In the genomic region with DNA sequence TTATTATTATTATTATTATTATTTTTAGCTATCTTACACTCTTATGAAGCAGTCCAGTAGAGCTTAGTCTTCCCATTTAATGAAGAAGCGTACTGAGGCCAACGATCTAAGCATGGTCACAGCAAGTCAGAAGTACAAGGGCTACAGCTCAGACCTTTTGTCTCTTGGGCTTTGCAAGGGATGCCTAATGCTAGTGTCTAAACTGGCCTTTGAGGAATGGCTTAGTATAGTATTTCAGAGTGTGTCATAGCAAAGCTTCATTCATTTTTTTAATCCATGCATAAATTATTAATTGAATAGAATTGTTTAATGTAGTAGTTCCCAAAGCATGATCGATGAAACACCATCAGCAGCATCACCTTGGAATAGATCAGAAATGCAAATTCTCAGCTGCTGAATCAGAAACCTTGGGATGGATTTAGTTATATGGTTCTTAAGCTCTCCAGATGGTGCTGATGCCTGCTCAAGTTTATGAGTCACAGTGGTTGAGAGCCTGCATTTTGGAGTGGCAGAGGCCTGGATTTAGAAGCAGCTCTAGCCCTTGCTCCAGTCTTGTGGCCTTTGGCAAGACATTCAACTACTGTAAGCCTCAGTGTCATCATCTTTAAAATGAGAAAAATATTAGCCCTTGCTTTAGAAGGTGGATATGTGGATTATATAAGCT, we compare ENCODE assay signal across 18 cellular contexts. TPM values are rescaled to one million over a fixed set of nuclear protein-coding genes. Genes with fewer than 3 reads are reported as not detected.
A peak's percentile ranks its signal among the peaks of the same experiment; 100 is the strongest.
DNase-seq lines count a peak whose midpoint lies in the region; ATAC-seq and TF ChIP-seq lines count a peak whose summit lies in the region.
"Had no signal": no experiment of that assay in that cellular context is flagged by ENCODE, and none has a peak within 500 bp of the region (broad histone marks: within the 10 kb centered on the region; RNA-seq: fewer than 3 reads in every experiment).

No MANE protein-coding gene starts in this region.

- H3K27ac ChIP-seq in brain microvascular endothelial cell (no peak overlapping the region), mesenchymal stem cell (ENCODE audit: low read length, poor library complexity, severe bottlenecking) (no peak overlapping the region), trophoblast cell (ENCODE audit: low read depth, low read length) (no peak overlapping the region)
- H3K27ac ChIP-seq: gastrocnemius medialis, right lobe of liver had no signal

- TF ChIP-seq CTCF in brain microvascular endothelial cell (IDR thresholded peaks at IDR 0.05; ENCODE audit: low read depth, low read length, missing control alignments) (no peak), mesothelial cell of epicardium (IDR thresholded peaks at IDR 0.05; ENCODE audit: unreplicated experiment) (no peak)

- no peak overlapping the region for H3K14ac ChIP-seq in mesenchymal stem cell (ENCODE audit: low read length in 2 of 2)
- H3K14ac ChIP-seq in trophoblast cell (ENCODE audit: low read length) = no peak overlapping the region

- H4K8ac ChIP-seq in mesenchymal stem cell (ENCODE audit: low read length) (no peak overlapping the region), trophoblast cell (ENCODE audit: low read depth, low read length) (no peak overlapping the region)

- H3K27ac Mint-ChIP-seq in mesothelial cell of epicardium = no peak overlapping the region
- H3K27ac Mint-ChIP-seq: activated CD8-positive, alpha-beta memory T cell treated with anti-CD3 and anti-CD28 coated beads, Interleukin-2, amount 10 ng/mL, durations not matched to agents 7 days and 5 days; activated naive CD4-positive, alpha-beta T cell treated with anti-CD3 and anti-CD28 coated beads, Interleukin-2, amount 50 U/mL, for 72 hours; natural killer cell had no signal

- H2AFZ ChIP-seq in mesenchymal stem cell (ENCODE audit: low read depth, low read length) (no peak overlapping the region), trophoblast cell (ENCODE audit: insufficient read depth, low read length, poor library complexity) (no peak overlapping the region)

- H3K79me1 ChIP-seq in mesenchymal stem cell (replicated peaks; ENCODE audit: low read length, poor library complexity, severe bottlenecking) (no peaks in the 10 kb centered on the region), trophoblast cell (ENCODE audit: low read length) (no peaks in the 10 kb centered on the region)

- H3K4me2 ChIP-seq in mesenchymal stem cell (ENCODE audit: low read length, poor library complexity, severe bottlenecking) (no peak overlapping the region), trophoblast cell (ENCODE audit: low read length) (no peak overlapping the region)

- no peak overlapping the region for H2BK15ac ChIP-seq in mesenchymal stem cell (ENCODE audit: low read depth, poor library complexity, severe bottlenecking)

- H3K9ac ChIP-seq in mesenchymal stem cell (ENCODE audit: low read length) (peak overlapping the region; percentile 24), trophoblast cell (ENCODE audit: low read length) (no peak overlapping the region)

- no peak overlapping the region for H3K4me3 ChIP-seq in MG63
- H3K4me3 ChIP-seq in brain microvascular endothelial cell (ENCODE audit: low read depth, low read length) = no peak overlapping the region
- H3K4me3 ChIP-seq in mesenchymal stem cell (ENCODE audit: insufficient read depth in 1 of 2, low read depth in 1 of 2, low read length in 2 of 2) = no peak overlapping the region
- no peak overlapping the region for H3K4me3 ChIP-seq in trophoblast cell (ENCODE audit: low read depth, low read length)
- H3K4me3 ChIP-seq: gastrocnemius medialis, right lobe of liver had no signal

- 94% methylated on average over 3 of the region's 3 CpGs for WGBS in mesenchymal stem cell
- no CpG with 5 or more reads among the region's 3 CpGs for WGBS in trophoblast cell (ENCODE audit: extremely low coverage, insufficient coverage, insufficient read length)

- no peak for ATAC-seq in HG02571 (IDR thresholded peaks at IDR 0.05; ENCODE audit: unreplicated experiment)
- ATAC-seq: activated CD8-positive, alpha-beta memory T cell treated with anti-CD3 and anti-CD28 coated beads, Interleukin-2, amount 10 ng/mL, durations not matched to agents 7 days and 5 days; activated naive CD4-positive, alpha-beta T cell treated with anti-CD3 and anti-CD28 coated beads, Interleukin-2, amount 50 U/mL, for 72 hours; gastrocnemius medialis; natural killer cell; right lobe of liver had no signal

- no peaks in the 10 kb centered on the region for H3K36me3 Mint-ChIP-seq in mesothelial cell of epicardium
- H3K36me3 Mint-ChIP-seq: activated CD8-positive, alpha-beta memory T cell treated with anti-CD3 and anti-CD28 coated beads, Interleukin-2, amount 10 ng/mL, durations not matched to agents 7 days and 5 days; activated naive CD4-positive, alpha-beta T cell treated with anti-CD3 and anti-CD28 coated beads, Interleukin-2, amount 50 U/mL, for 72 hours; natural killer cell had no signal

- no peak overlapping the region for H2BK12ac ChIP-seq in mesenchymal stem cell (ENCODE audit: low read length in 2 of 2)
- H2BK12ac ChIP-seq in trophoblast cell (ENCODE audit: low read length) = no peak overlapping the region

- H3K4ac ChIP-seq in mesenchymal stem cell (ENCODE audit: low read depth in 1 of 2, low read length in 2 of 2) (no peak overlapping the region), trophoblast cell (ENCODE audit: low read depth, low read length) (no peak overlapping the region)

- peak; percentile 26 for DNase-seq in DMS 273 treated with DMSO at 0.1 percent for 48 hours (lab: John Stamatoyannopoulos, UW)
- peak; percentile 92 for DNase-seq in MG63
- peak; percentile 50 for DNase-seq in brain microvascular endothelial cell
- DNase-seq in mesenchymal stem cell = peak; percentile 50
- no peak for DNase-seq in COLO829 (ENCODE audit: low spot score)
- no peak for DNase-seq in mesothelial cell of epicardium (ENCODE audit: low spot score in 2 of 2, unreplicated experiment in 2 of 2)
- DNase-seq in trophoblast cell = no peak
- DNase-seq: activated CD8-positive, alpha-beta memory T cell treated with anti-CD3 and anti-CD28 coated beads, Interleukin-2, amount 10 ng/mL, durations not matched to agents 7 days and 5 days; cortex of kidney; gastrocnemius medialis; kidney; natural killer cell; NCI-H69; right lobe of liver; SHP77 treated with DMSO at 0.1 percent for 48 hours had no signal

- H3K9me3 ChIP-seq in MG63 = no peaks in the 10 kb centered on the region
- no peaks in the 10 kb centered on the region for H3K9me3 ChIP-seq in mesenchymal stem cell (ENCODE audit: control insufficient read depth, low read length)
- H3K9me3 ChIP-seq in trophoblast cell (ENCODE audit: insufficient read depth, low read depth, low read length) = peaks cover 4% of the 10 kb centered on the region
- H3K9me3 ChIP-seq: gastrocnemius medialis, right lobe of liver had no signal

- H4K12ac ChIP-seq in trophoblast cell (ENCODE audit: low read depth, low read length) = no peak overlapping the region

- H3K18ac ChIP-seq in mesenchymal stem cell (ENCODE audit: low read depth in 1 of 2, low read length in 2 of 2) (no peak overlapping the region), trophoblast cell (ENCODE audit: low read length) (no peak overlapping the region)

- H3K27me3 ChIP-seq in MG63 (no peaks in the 10 kb centered on the region), brain microvascular endothelial cell (replicated peaks) (no peaks in the 10 kb centered on the region), mesenchymal stem cell (ENCODE audit: control insufficient read depth in 1 of 2, insufficient read depth in 1 of 2, low read length in 2 of 2) (peaks cover 4 to 10% of the 10 kb centered on the region in 2 experiments), trophoblast cell (ENCODE audit: insufficient read depth, low read length) (no peaks in the 10 kb centered on the region)
- H3K27me3 ChIP-seq: right lobe of liver had no signal

- H4K91ac ChIP-seq in mesenchymal stem cell (ENCODE audit: low read length) (no peak overlapping the region), trophoblast cell (ENCODE audit: low read depth, low read length) (no peak overlapping the region)

- in situ Hi-C loops in brain microvascular endothelial cell (cut with HindIII; ENCODE audit: low pct_ligation_motif_present, low sequenced_read_pairs) = no loop called here

- H3K79me2 ChIP-seq in trophoblast cell (ENCODE audit: control insufficient read depth, insufficient read depth, low read length, poor library complexity) = no peaks in the 10 kb centered on the region

- no peaks in the 10 kb centered on the region for H3K4me1 Mint-ChIP-seq in mesothelial cell of epicardium
- H3K4me1 Mint-ChIP-seq: activated CD8-positive, alpha-beta memory T cell treated with anti-CD3 and anti-CD28 coated beads, Interleukin-2, amount 10 ng/mL, durations not matched to agents 7 days and 5 days; natural killer cell had no signal

- peaks cover 56% of the 10 kb centered on the region for H3K27me3 Mint-ChIP-seq in mesothelial cell of epicardium (ENCODE audit: low read depth)

- H2BK5ac ChIP-seq in mesenchymal stem cell (ENCODE audit: low read depth, low read length, poor library complexity, severe bottlenecking) (no peak overlapping the region), trophoblast cell (ENCODE audit: low read depth, low read length, poor library complexity) (no peak overlapping the region)

- no peak overlapping the region for H3K4me3 Mint-ChIP-seq in mesothelial cell of epicardium
- H3K4me3 Mint-ChIP-seq: activated CD8-positive, alpha-beta memory T cell treated with anti-CD3 and anti-CD28 coated beads, Interleukin-2, amount 10 ng/mL, durations not matched to agents 7 days and 5 days; natural killer cell had no signal

- no peaks in the 10 kb centered on the region for H3K4me1 ChIP-seq in mesenchymal stem cell (ENCODE audit: control insufficient read depth, insufficient read depth, low read depth, low read length)
- no peaks in the 10 kb centered on the region for H3K4me1 ChIP-seq in trophoblast cell (ENCODE audit: control insufficient read depth in 1 of 2, insufficient read depth in 2 of 2, low read length in 2 of 2)
- H3K4me1 ChIP-seq: gastrocnemius medialis, right lobe of liver had no signal

- H2BK120ac ChIP-seq in mesenchymal stem cell (ENCODE audit: low read depth, low read length) = no peak overlapping the region
- H2BK120ac ChIP-seq in trophoblast cell (ENCODE audit: insufficient read depth, low read length, poor library complexity) = no peak overlapping the region

- H2AK5ac ChIP-seq in mesenchymal stem cell (ENCODE audit: low read length, severe bottlenecking) = no peak overlapping the region
- H2AK5ac ChIP-seq in trophoblast cell (ENCODE audit: low read length) = no peak overlapping the region

- H3K36me3 ChIP-seq in MG63 (no peaks in the 10 kb centered on the region), brain microvascular endothelial cell (replicated peaks) (no peaks in the 10 kb centered on the region), mesenchymal stem cell (ENCODE audit: control insufficient read depth in 1 of 2, insufficient read depth in 2 of 2, low read depth in 1 of 2, low read length in 2 of 2) (no peaks in the 10 kb centered on the region), trophoblast cell (ENCODE audit: control insufficient read depth in 1 of 2, insufficient read depth in 2 of 2, low read length in 2 of 2) (no peaks in the 10 kb centered on the region)
- H3K36me3 ChIP-seq: gastrocnemius medialis, right lobe of liver had no signal

- H3K9me3 Mint-ChIP-seq in mesothelial cell of epicardium = no peaks in the 10 kb centered on the region
- H3K9me3 Mint-ChIP-seq: activated naive CD4-positive, alpha-beta T cell treated with anti-CD3 and anti-CD28 coated beads, Interleukin-2, amount 50 U/mL, for 72 hours; natural killer cell had no signal

- no peak overlapping the region for H3K23ac ChIP-seq in mesenchymal stem cell (ENCODE audit: low read length in 2 of 2)
- H3K23ac ChIP-seq in trophoblast cell (ENCODE audit: low read length) = no peak overlapping the region

RNA-seq across cellular contexts. Expression of gene IL12B, which starts 6.1 kb away (rescaled TPM):
- not detected in 2 replicates for total RNA-seq in MG63 (2014; rRNA removed; shearing (Covaris generic); ENCODE audit: low replicate concordance)
- polyA plus RNA-seq in mesenchymal stem cell (2013, experiment 1 of 2) = not detected
- not detected for polyA plus RNA-seq in mesenchymal stem cell (2013, experiment 2 of 2)
- not detected in 3 replicates for total RNA-seq in mesothelial cell of epicardium
- not detected in 2 replicates for polyA plus RNA-seq in trophoblast cell (2013)
- total RNA-seq: gastrocnemius medialis, HT-29, kidney, natural killer cell, right lobe of liver had no signal

Comparison
In these comparisons a context has a peak if more than half of its experiments do, and no peak if none do; other contexts are left out.
1. DNase-seq: peak in DMS 273 treated with DMSO at 0.1 percent for 48 hours (single experiment), MG63 (single experiment), brain microvascular endothelial cell (single experiment) and mesenchymal stem cell (single experiment); none in COLO829 (single experiment), mesothelial cell of epicardium (0 of 2) and trophoblast cell (0 of 2).